In genomic region chr22:42294034-42294985, GRCh38 we compare ENCODE assay signal across 8 cellular contexts. TPM values are rescaled to one million over a fixed set of nuclear protein-coding genes. Genes with fewer than 3 reads are reported as not detected.
DNase-seq lines count a peak whose midpoint lies in the region; ATAC-seq and TF ChIP-seq lines count a peak whose summit lies in the region.

No MANE protein-coding gene starts in this region.

- H3K9me3 Mint-ChIP-seq in CD4-positive, alpha-beta T cell = no peaks in the 10 kb centered on the region
- no peaks in the 10 kb centered on the region for H3K9me3 Mint-ChIP-seq in activated CD4-positive, alpha-beta T cell treated with anti-CD3 and anti-CD28 coated beads, Interleukin-2, amount 10 ng/mL, durations not matched to agents 7 days and 5 days

- no peaks in the 10 kb centered on the region for H3K36me3 Mint-ChIP-seq in CD4-positive, alpha-beta T cell (ENCODE audit: low read depth)
- H3K36me3 Mint-ChIP-seq in activated CD4-positive, alpha-beta T cell treated with anti-CD3 and anti-CD28 coated beads, Interleukin-2, amount 10 ng/mL, durations not matched to agents 7 days and 5 days (ENCODE audit: low read depth) = no peaks in the 10 kb centered on the region

- H3K9me2 ChIP-seq in Karpas-422 (replicated peaks; ENCODE audit: insufficient read depth, low read length) = no peaks in the 10 kb centered on the region

- peak overlapping the region; percentile 17 for H3K4me3 Mint-ChIP-seq in CD4-positive, alpha-beta T cell
- H3K4me3 Mint-ChIP-seq in activated CD4-positive, alpha-beta T cell treated with anti-CD3 and anti-CD28 coated beads, Interleukin-2, amount 10 ng/mL, durations not matched to agents 7 days and 5 days = no peak overlapping the region

- H3K4me2 ChIP-seq in Karpas-422 (ENCODE audit: low read depth, low read length, poor library complexity, severe bottlenecking) = no peak overlapping the region

- H3K27me3 ChIP-seq in CD4-positive, alpha-beta T cell (ENCODE audit: control insufficient read depth, insufficient read depth, low read length) = no peaks in the 10 kb centered on the region
- H3K27me3 ChIP-seq in HUES64 (ENCODE audit: insufficient read depth, low read length) (no peaks in the 10 kb centered on the region), right cardiac atrium (ENCODE audit: control insufficient read depth, insufficient read depth) (no peaks in the 10 kb centered on the region), Karpas-422 (ENCODE audit: low read length) (no peaks in the 10 kb centered on the region)

- H3K4me1 Mint-ChIP-seq in CD4-positive, alpha-beta T cell (ENCODE audit: low read depth) = peaks cover 69% of the 10 kb centered on the region
- peaks cover 50% of the 10 kb centered on the region for H3K4me1 Mint-ChIP-seq in activated CD4-positive, alpha-beta T cell treated with anti-CD3 and anti-CD28 coated beads, Interleukin-2, amount 10 ng/mL, durations not matched to agents 7 days and 5 days

- POLR2A ChIA-PET in CD4-positive, alpha-beta T cell (lab: Charles Lee) = no interaction called here
- POLR2A ChIA-PET in activated CD4-positive, alpha-beta T cell treated with anti-CD3 and anti-CD28 coated beads, Interleukin-2, amount 10 ng/mL, durations not matched to agents 7 days and 5 days (lab: Charles Lee) = no interaction called here

- H3K4me1 ChIP-seq in HUES64 (ENCODE audit: insufficient read depth, low read length) (peaks cover 34% of the 10 kb centered on the region), right cardiac atrium (ENCODE audit: control insufficient read depth, insufficient read depth, low read length) (no peaks in the 10 kb centered on the region), Karpas-422 (ENCODE audit: low read length) (peaks cover 51% of the 10 kb centered on the region)

- no peak overlapping the region for H3K27ac ChIP-seq in CD4-positive, alpha-beta T cell (ENCODE audit: low read depth, low read length)
- H3K27ac ChIP-seq in HUES64 (ENCODE audit: low read depth, low read length) (no peak overlapping the region), right cardiac atrium (ENCODE audit: low read length) (no peak overlapping the region), Karpas-422 (ENCODE audit: low read length) (no peak overlapping the region)

- no peaks in the 10 kb centered on the region for H3K27me3 Mint-ChIP-seq in CD4-positive, alpha-beta T cell
- H3K27me3 Mint-ChIP-seq in activated CD4-positive, alpha-beta T cell treated with anti-CD3 and anti-CD28 coated beads, Interleukin-2, amount 10 ng/mL, durations not matched to agents 7 days and 5 days = no peaks in the 10 kb centered on the region

- no peak overlapping the region for H2AFZ ChIP-seq in Karpas-422 (ENCODE audit: low read length)

- H3K9me3 ChIP-seq in CD4-positive, alpha-beta T cell (ENCODE audit: control insufficient read depth, low read length) = no peaks in the 10 kb centered on the region
- no peaks in the 10 kb centered on the region for H3K9me3 ChIP-seq in HUES64 (ENCODE audit: insufficient read depth, low read depth, low read length)
- H3K9me3 ChIP-seq in right cardiac atrium (ENCODE audit: control insufficient read depth, low read length) = no peaks in the 10 kb centered on the region
- H3K9me3 ChIP-seq in Karpas-422 (ENCODE audit: low read length) = no peaks in the 10 kb centered on the region

- H3K27ac Mint-ChIP-seq in CD4-positive, alpha-beta T cell = peak overlapping the region; percentile 76
- peak overlapping the region; percentile 7 for H3K27ac Mint-ChIP-seq in activated CD4-positive, alpha-beta T cell treated with anti-CD3 and anti-CD28 coated beads, Interleukin-2, amount 10 ng/mL, durations not matched to agents 7 days and 5 days

- H3K9ac ChIP-seq in HUES64 (ENCODE audit: low read depth, low read length) (no peak overlapping the region), Karpas-422 (ENCODE audit: low read length) (no peak overlapping the region)

- H3K79me2 ChIP-seq in Karpas-422 (ENCODE audit: low read length) = 0 out of 2 replicates have a peak, but pooled peaks cover 1% of the 10 kb centered on the region

- intact Hi-C loops in CD4-positive, alpha-beta T cell (cut with DNase I, micrococcal nuclease) = no loop called here
- intact Hi-C loops in right cardiac atrium (cut with DNase I) = no loop called here

- H3K4me3 ChIP-seq in HUES64 (ENCODE audit: low read length) (peak overlapping the region; percentile 18; the same call in 1 of the 2 replicates), right cardiac atrium (ENCODE audit: low read length) (no peak overlapping the region), Karpas-422 (ENCODE audit: low read length) (no peak overlapping the region)

- peak; percentile 89 for ATAC-seq in CD4-positive, alpha-beta T cell (ENCODE audit: poor library complexity)
- peak; percentile 50 to 53 for ATAC-seq in right cardiac atrium
- no peak for ATAC-seq in GM21423 (IDR thresholded peaks at IDR 0.05; ENCODE audit: unreplicated experiment)
- no peak for ATAC-seq in HG03159 (IDR thresholded peaks at IDR 0.05; ENCODE audit: unreplicated experiment)

- peak in 7 of 10 experiments; percentile 30 to 57 (median 41) for DNase-seq in CD4-positive, alpha-beta T cell
- DNase-seq in activated CD4-positive, alpha-beta T cell treated with anti-CD3 and anti-CD28 coated beads, Interleukin-2, amount 10 ng/mL, durations not matched to agents 7 days and 5 days = peak; percentile 54
- DNase-seq in right cardiac atrium (peak; percentile 50 to 87 (median 84)), Karpas-422 (no peak)
- no peak for DNase-seq in stimulated activated CD8-positive, alpha-beta memory T cell treated with anti-CD3 and anti-CD28 coated beads, Interleukin-4, amount 100 ng/mL, for 48 hours

- no peak for TF ChIP-seq CTCF in CD4-positive, alpha-beta T cell (IDR thresholded peaks at IDR 0.05)

- H3K36me3 ChIP-seq in HUES64 (ENCODE audit: insufficient read depth, low read length) (no peaks in the 10 kb centered on the region), Karpas-422 (ENCODE audit: insufficient read depth, low read length) (no peaks in the 10 kb centered on the region)

- peaks cover 15% of the 10 kb centered on the region for H4K20me1 ChIP-seq in Karpas-422 (ENCODE audit: insufficient read depth, low read depth, low read length)

- CTCF ChIA-PET in CD4-positive, alpha-beta T cell (lab: Charles Lee) = no interaction called here
- CTCF ChIA-PET in activated CD4-positive, alpha-beta T cell treated with anti-CD3 and anti-CD28 coated beads, Interleukin-2, amount 10 ng/mL, durations not matched to agents 7 days and 5 days (lab: Charles Lee) = interaction anchor here (1.0 kb wide), 1 partner anchor 9 kb away, joined by 3 read pairs; no protein-coding TSS in a partner anchor

- 25% methylated on average over 22 of the region's 22 CpGs for WGBS in HUES64
- 36% methylated on average over 22 of the region's 22 CpGs for WGBS in right cardiac atrium

RNA-seq across cellular contexts. Expression of gene TCF20, which starts 23.9 kb away (rescaled TPM):
- 10 to 100 TPM; 61.6 to 64.1 TPM for total RNA-seq in CD4-positive, alpha-beta T cell
- 27.1 TPM for polyA plus RNA-seq in HUES64 (2013, experiment 1 of 2)
- polyA plus RNA-seq in HUES64 (2013, experiment 2 of 2) = 27.9 TPM
- 10 to 100 TPM; 82.1 to 87.1 TPM for total RNA-seq in activated CD4-positive, alpha-beta T cell treated with anti-CD3 and anti-CD28 coated beads, Interleukin-2, amount 10 ng/mL, durations not matched to agents 7 days and 5 days
- total RNA-seq in right cardiac atrium = 10 to 100 TPM; 16.3 to 19.6 (median 17.9) TPM
- polyA plus RNA-seq in right cardiac atrium = 6.5 TPM
- 38.1 and 60.1 TPM in 2 replicates for total RNA-seq in Karpas-422 (2014; rRNA removed; shearing (Covaris generic); ENCODE audit: low replicate concordance)

Comparison
In these comparisons a context has a peak if more than half of its experiments do, and no peak if none do; other contexts are left out.
1. ATAC-seq: peak in CD4-positive, alpha-beta T cell (single experiment) and right cardiac atrium (2 of 2); none in GM21423 (single experiment) and HG03159 (single experiment).
2. DNase-seq: peak in CD4-positive, alpha-beta T cell (7 of 10), activated CD4-positive, alpha-beta T cell treated with anti-CD3 and anti-CD28 coated beads, Interleukin-2, amount 10 ng/mL, durations not matched to agents 7 days and 5 days (single experiment) and right cardiac atrium (3 of 3); none in stimulated activated CD8-positive, alpha-beta memory T cell treated with anti-CD3 and anti-CD28 coated beads, Interleukin-4, amount 100 ng/mL, for 48 hours (single experiment) and Karpas-422 (single experiment).